Comparison of ENCODE assay signal across 23 cellular contexts in genomic region chr1:62652387-62652786, GRCh38. TPM values are rescaled to one million over a fixed set of nuclear protein-coding genes. Genes with fewer than 3 reads are reported as not detected.
DNase-seq lines count a peak whose midpoint lies in the region; ATAC-seq, FAIRE-seq and TF ChIP-seq lines count a peak whose summit lies in the region.
"Had no signal": no experiment of that assay in that cellular context is flagged by ENCODE, and none has a peak within 500 bp of the region (broad histone marks: within the 10 kb centered on the region; RNA-seq: fewer than 3 reads in every experiment).

No MANE protein-coding gene starts in this region.

- TF ChIP-seq CTCF in LNCaP clone FGC (IDR thresholded peaks at IDR 0.05; ENCODE audit: control insufficient read depth, extremely low read depth, insufficient read depth) (no peak), fibroblast of villous mesenchyme (IDR thresholded peaks at IDR 0.05; ENCODE audit: insufficient read depth, low read depth, low read length) (no peak), mucosa of descending colon (IDR thresholded peaks at IDR 0.05) (no peak), D721Med (IDR thresholded peaks at IDR 0.05; ENCODE audit: insufficient read depth, missing control alignments) (no peak)

- H3K4me3 ChIP-seq in LNCaP clone FGC (ENCODE audit: low read depth, low read length) (no peak overlapping the region), fibroblast of villous mesenchyme (ENCODE audit: low read depth, low read length) (no peak overlapping the region), mucosa of descending colon (no peak overlapping the region)
- H3K4me3 ChIP-seq: BLaER1, GM12878 had no signal

- intact Hi-C loops in mucosa of descending colon (cut with DNase I, micrococcal nuclease), result no loop called here

- ATAC-seq in mucosa of descending colon, result peak; percentile 64
- ATAC-seq: GM12878 had no signal

- FAIRE-seq in D721Med (lab: Jason Lieb, UNC), result no peak
- FAIRE-seq: A204.1, G401.6, GM12878, GM12892, GM18507, GM19239 had no signal

- no peaks in the 10 kb centered on the region for H3K9me3 ChIP-seq in mucosa of descending colon
- H3K9me3 ChIP-seq: BE2C, BLaER1 had no signal

- no peaks in the 10 kb centered on the region for H3K36me3 ChIP-seq in mucosa of descending colon (ENCODE audit: low read depth)
- H3K36me3 ChIP-seq: BE2C had no signal

- H3K4me1 ChIP-seq in mucosa of descending colon (ENCODE audit: low read depth), result peaks cover 7% of the 10 kb centered on the region
- H3K4me1 ChIP-seq: BE2C, BLaER1 had no signal

- peak; percentile 38 for DNase-seq in LNCaP clone FGC (ENCODE audit: low read depth)
- peak; percentile 49 for DNase-seq in fibroblast of villous mesenchyme (ENCODE audit: low read depth)
- peak in 1 of 3 donors; percentile 6 for DNase-seq in mucosa of descending colon
- DNase-seq in NOMO-1 (lab: John Stamatoyannopoulos, UW; ENCODE audit: unreplicated experiment in 2 of 2), result no peak
- DNase-seq in D721Med (ENCODE audit: insufficient read length, low spot score), result no peak
- DNase-seq in NCI-H2171 (lab: John Stamatoyannopoulos, UW), result no peak
- DNase-seq: 8988T; ACHN; BE2C; C1 segment of cervical spinal cord; CD4-positive, alpha-beta memory T cell; CD4-positive, CD25-positive, alpha-beta regulatory T cell; CD8-positive, alpha-beta memory T cell; COR-L47; DMS79 treated with DMSO at 0.1 percent for 48 hours had no signal

RNA-seq across cellular contexts. Expression of gene DOCK7, which starts 35.8 kb away (rescaled TPM):
- total RNA-seq in fibroblast of villous mesenchyme, result 153 and 177 TPM in 2 replicates
- total RNA-seq in mucosa of descending colon, result 10 to 100 TPM; 40.4 to 53.7 (median 41.9) TPM

RNA-seq across cellular contexts. Expression of gene ANGPTL3, which starts 55.1 kb away (rescaled TPM):
- total RNA-seq in fibroblast of villous mesenchyme, result under 0.01 TPM in 1 of 2 replicates, not detected in the other
- total RNA-seq in mucosa of descending colon, result not detected
- total RNA-seq: A673; CD4-positive, alpha-beta memory T cell; CD4-positive, CD25-positive, alpha-beta regulatory T cell; CD8-positive, alpha-beta memory T cell had no signal

Comparison
In these comparisons a context has a peak if more than half of its experiments do, and no peak if none do; other contexts are left out.
1. DNase-seq: peak in LNCaP clone FGC (single experiment) and fibroblast of villous mesenchyme (single experiment); none in NOMO-1 (0 of 2), D721Med (single experiment) and NCI-H2171 (single experiment).